ENCODE assay signal across 9 cellular contexts in the genomic region with DNA sequence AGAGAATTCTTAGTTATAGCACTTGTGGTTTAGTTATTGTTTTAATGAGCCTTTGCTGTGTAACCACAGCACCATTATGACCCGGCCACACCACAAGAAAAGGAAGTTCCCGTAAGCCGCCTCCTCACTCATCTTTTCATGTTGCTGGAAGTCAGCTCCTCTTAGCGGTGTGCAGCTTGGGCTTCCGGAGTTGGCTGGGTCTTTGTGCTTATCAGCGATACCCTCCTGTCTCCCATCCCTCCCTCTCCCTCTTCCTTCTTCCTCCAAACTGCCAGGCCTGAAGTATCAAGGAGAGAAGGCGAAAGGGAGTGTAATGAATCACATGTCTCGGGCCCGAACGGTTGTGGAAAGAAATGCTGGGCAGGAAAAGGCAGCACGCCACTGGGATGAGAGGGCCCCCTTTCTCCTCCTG.
DNase-seq lines count a peak whose midpoint lies in the region; ATAC-seq, FAIRE-seq and TF ChIP-seq lines count a peak whose summit lies in the region.
"Had no signal": no experiment of that assay in that cellular context is flagged by ENCODE, and none has a peak within 500 bp of the region (broad histone marks: within the 10 kb centered on the region; RNA-seq: fewer than 3 reads in every experiment).

No MANE protein-coding gene starts in this region.

- intact Hi-C loops in posterior vena cava (cut with DNase I), result no loop called here
- intact Hi-C loops in transverse colon (cut with DNase I; ENCODE audit: low total_unique reads), result no loop called here

- peaks cover 32% of the 10 kb centered on the region for H3K4me1 Mint-ChIP-seq in nephron progenitor cell

- H3K27ac Mint-ChIP-seq in activated naive CD4-positive, alpha-beta T cell treated with anti-CD3 and anti-CD28 coated beads, Interleukin-2, amount 50 U/mL, for 72 hours, result peak overlapping the region in 1 of 2 donors; percentile 76
- no peak overlapping the region for H3K27ac Mint-ChIP-seq in nephron progenitor cell

- TF ChIP-seq CTCF in transverse colon (IDR thresholded peaks at IDR 0.05) (no peak), nephron progenitor cell (IDR thresholded peaks at IDR 0.05) (no peak)

- no peaks in the 10 kb centered on the region for H3K4me1 ChIP-seq in transverse colon

- H3K36me3 Mint-ChIP-seq in activated naive CD4-positive, alpha-beta T cell treated with anti-CD3 and anti-CD28 coated beads, Interleukin-2, amount 50 U/mL, for 72 hours, result peaks cover 4 to 7% of the 10 kb centered on the region in 2 donors
- H3K36me3 Mint-ChIP-seq in nephron progenitor cell (ENCODE audit: low read depth), result no peaks in the 10 kb centered on the region

- H3K27ac ChIP-seq in transverse colon, result no peak overlapping the region
- H3K27ac ChIP-seq: KMS-11 had no signal

- no peak overlapping the region for H3K4me3 Mint-ChIP-seq in nephron progenitor cell

- 49 to 56% methylated on average over 6 to 11 of the region's 11 CpGs for WGBS in transverse colon (ENCODE audit: low coverage in 1 of 2), 2 donors

- H3K9me3 Mint-ChIP-seq in activated naive CD4-positive, alpha-beta T cell treated with anti-CD3 and anti-CD28 coated beads, Interleukin-2, amount 50 U/mL, for 72 hours, result peaks cover 4 to 6% of the 10 kb centered on the region in 2 donors
- no peaks in the 10 kb centered on the region for H3K9me3 Mint-ChIP-seq in nephron progenitor cell

- H3K27me3 ChIP-seq in transverse colon, result peaks cover 6% of the 10 kb centered on the region

- peak; percentile 76 for ATAC-seq in HG02588 (IDR thresholded peaks at IDR 0.05; ENCODE audit: unreplicated experiment)
- ATAC-seq in activated naive CD4-positive, alpha-beta T cell treated with anti-CD3 and anti-CD28 coated beads, Interleukin-2, amount 50 U/mL, for 72 hours, result peak; percentile 87 to 93

- no peak for TF ChIP-seq EP300 in transverse colon (IDR thresholded peaks at IDR 0.05; ENCODE audit: low read depth)

- H3K36me3 ChIP-seq in transverse colon, result no peaks in the 10 kb centered on the region

- H3K4me3 ChIP-seq in transverse colon, result no peak overlapping the region

- H3K9me3 ChIP-seq in transverse colon, result no peaks in the 10 kb centered on the region

- TF ChIP-seq POLR2A in transverse colon (IDR thresholded peaks at IDR 0.05), result no peak

- peak; percentile 64 for FAIRE-seq in GM18507 (lab: Jason Lieb, UNC)

- peak; percentile 5 for DNase-seq in GM18507 (ENCODE audit: extremely low spot score, insufficient read length, low read depth)
- DNase-seq in NOMO-1 treated with dmso at 0.1 percent for 144 hours (lab: John Stamatoyannopoulos, UW; ENCODE audit: unreplicated experiment), result peak; percentile 83
- peak; percentile 59 to 62 for DNase-seq in activated naive CD4-positive, alpha-beta T cell treated with anti-CD3 and anti-CD28 coated beads, Interleukin-2, amount 50 U/mL, for 72 hours (ENCODE audit: low spot score in 2 of 2)
- DNase-seq in stimulated activated CD4-positive, alpha-beta T cell treated with anti-CD3 and anti-CD28 coated beads, Interleukin-2, amount 100 ng/mL, for 48 hours, result peak; percentile 31
- no peak for DNase-seq in posterior vena cava (ENCODE audit: low spot score)
- DNase-seq in transverse colon, result no peak
- no peak for DNase-seq in nephron progenitor cell

- in situ Hi-C loops in transverse colon (cut with MboI; ENCODE audit: low pct_ligation_motif_present in 1 of 4, low pct_unique_long_range_greater_than_20kb in 1 of 4, low sequenced_read_pairs in 3 of 4), result no loop called here

- peaks cover 3% of the 10 kb centered on the region for H3K27me3 Mint-ChIP-seq in nephron progenitor cell (ENCODE audit: low read depth, poor library complexity)

Comparison
In these comparisons a context has a peak if more than half of its experiments do, and no peak if none do; other contexts are left out.
1. DNase-seq: peak in GM18507 (single experiment), NOMO-1 treated with dmso at 0.1 percent for 144 hours (single experiment), activated naive CD4-positive, alpha-beta T cell treated with anti-CD3 and anti-CD28 coated beads, Interleukin-2, amount 50 U/mL, for 72 hours (2 of 2) and stimulated activated CD4-positive, alpha-beta T cell treated with anti-CD3 and anti-CD28 coated beads, Interleukin-2, amount 100 ng/mL, for 48 hours (2 of 2); none in posterior vena cava (single experiment), transverse colon (single experiment) and nephron progenitor cell (single experiment).